ENCODE assay signal across 29 cellular contexts in the genomic region with DNA sequence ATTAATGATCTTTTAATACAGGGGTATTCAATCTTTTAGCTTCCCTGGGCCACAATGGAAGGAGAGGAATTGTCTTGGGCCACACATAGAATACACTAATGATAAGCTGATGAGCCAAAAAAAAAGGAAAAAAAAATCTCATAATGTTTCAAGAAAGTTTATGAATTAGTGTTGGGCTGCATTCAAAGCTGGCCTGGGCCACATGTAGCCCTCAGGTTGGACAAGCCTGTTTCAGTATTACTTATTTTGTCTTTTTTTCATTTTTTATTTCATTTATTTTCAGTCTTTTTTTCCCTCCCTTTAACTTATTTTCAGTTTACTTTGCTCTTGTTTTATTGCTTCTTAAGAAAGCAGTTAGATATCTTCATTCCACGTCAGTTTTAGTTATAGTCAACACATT.
"Had no signal": no experiment of that assay in that cellular context is flagged by ENCODE, and none has a peak within 500 bp of the region (broad histone marks: within the 10 kb centered on the region; RNA-seq: fewer than 3 reads in every experiment).

No MANE protein-coding gene starts in this region.

- H3K9me3 ChIP-seq: ascending aorta, breast epithelium, gastrocnemius medialis had no signal

- H3K4me1 ChIP-seq: ascending aorta, breast epithelium, gastrocnemius medialis, heart left ventricle had no signal

- ATAC-seq: activated CD4-positive, CD25-positive, alpha-beta regulatory T cell treated with anti-CD3 and anti-CD28 coated beads, Interleukin-2, amount 50 U/mL, for 24 hours; activated CD8-positive, alpha-beta T cell treated with anti-CD3 and anti-CD28 coated beads for 36 hours; activated naive CD4-positive, alpha-beta T cell treated with anti-CD3 and anti-CD28 coated beads, Interleukin-2, amount 50 U/mL, for 72 hours; esophagus mucosa; gastrocnemius medialis; heart left ventricle; T-helper 17 cell had no signal

- H3K36me3 ChIP-seq: ascending aorta, breast epithelium, cardiac muscle cell, gastrocnemius medialis, heart left ventricle, WERI-Rb-1 had no signal

- DNase-seq: activated B cell treated with CpG ODN at 0.5 μM for 24 hours; activated CD4-positive, alpha-beta T cell treated with anti-CD3 and anti-CD28 coated beads for 48 hours; activated CD4-positive, alpha-beta T cell treated with anti-CD3 and anti-CD28 coated beads, Interleukin-2, amount 50 U/mL, for 1 hour; activated CD4-positive, alpha-beta T cell treated with anti-CD3 and anti-CD28 coated beads, Interleukin-2, amount 50 U/mL, for 48 hours; activated CD8-positive, alpha-beta memory T cell treated with anti-CD3 and anti-CD28 coated beads for 24 hours; activated CD8-positive, alpha-beta T cell treated with anti-CD3 and anti-CD28 coated beads for 36 hours; activated gamma-delta T cell; activated naive CD4-positive, alpha-beta T cell; activated naive CD4-positive, alpha-beta T cell treated with anti-CD3 and anti-CD28 coated beads, Interleukin-2, amount 10 ng/mL, durations not matched to agents 7 days and 5 days; activated naive CD8-positive, alpha-beta T cell treated with anti-CD3 and anti-CD28 coated beads, Interleukin-2, amount 10 ng/mL, durations not matched to agents 7 days and 5 days; activated T-cell treated with anti-CD3 and anti-CD28 coated beads, Interleukin-2, amount 50 U/mL, for 48 hours; dorsolateral prefrontal cortex; effector memory CD4-positive, alpha-beta T cell; endodermal cell; foreskin fibroblast; gastrocnemius medialis; glutamatergic neuron; T-helper 1 cell; T-helper 17 cell; T1000; WERI-Rb-1 had no signal

- H3K4me3 ChIP-seq: ascending aorta, breast epithelium, cardiac muscle cell, coronary artery, dorsolateral prefrontal cortex, gastrocnemius medialis, heart left ventricle had no signal

- H3K27ac ChIP-seq: ascending aorta, breast epithelium, cardiac muscle cell, coronary artery, dorsolateral prefrontal cortex, gastrocnemius medialis, heart left ventricle, WERI-Rb-1 had no signal

- H3K27me3 ChIP-seq: ascending aorta, breast epithelium, cardiac muscle cell, gastrocnemius medialis, heart left ventricle had no signal
